Comparison of ENCODE assay signal across 13 cellular contexts in the genomic region with DNA sequence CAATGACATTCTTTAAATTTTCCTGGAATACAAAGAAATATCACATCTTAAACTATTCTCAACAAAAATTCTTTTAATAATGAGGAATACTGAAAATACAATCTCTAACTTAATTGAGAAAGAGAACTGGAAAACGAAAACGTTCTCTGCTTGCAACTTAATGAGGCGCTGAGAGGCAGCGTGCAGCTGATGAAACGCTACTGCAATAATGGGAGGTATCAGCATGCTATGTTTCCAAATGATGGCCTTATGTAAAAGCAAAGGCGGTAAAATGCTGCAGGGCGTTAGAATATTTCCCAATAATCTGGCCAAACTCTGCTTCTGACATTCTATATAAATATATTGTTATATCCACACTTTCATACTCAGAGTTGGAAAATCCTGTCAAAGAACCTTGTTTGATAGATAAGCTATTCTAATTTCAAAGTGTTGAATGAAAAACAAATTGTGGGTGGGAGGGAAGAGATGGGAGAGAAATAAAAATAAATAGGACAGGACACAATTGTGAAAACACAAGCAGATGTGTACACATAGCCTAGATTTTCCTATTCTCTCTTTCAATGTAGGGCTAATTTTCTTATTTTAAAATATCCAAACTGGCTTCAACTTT.
DNase-seq lines count a peak whose midpoint lies in the region; ATAC-seq, FAIRE-seq and TF ChIP-seq lines count a peak whose summit lies in the region.
"Had no signal": no experiment of that assay in that cellular context is flagged by ENCODE, and none has a peak within 500 bp of the region (broad histone marks: within the 10 kb centered on the region; RNA-seq: fewer than 3 reads in every experiment).

No MANE protein-coding gene starts in this region.

- dilution Hi-C loops in mammary epithelial cell (cut with HindIII; ENCODE audit: low sequenced_read_pairs) = no loop called here

- peaks cover 9% of the 10 kb centered on the region for H4K20me1 ChIP-seq in mammary epithelial cell (ENCODE audit: insufficient read depth, low read length)

- CTCF ChIA-PET in mammary epithelial cell (lab: Charles Lee; ENCODE audit: low non-redundant PET) = no interaction called here

- H3K4me2 ChIP-seq in mammary epithelial cell (ENCODE audit: insufficient read depth, low read depth, low read length) = peak overlapping the region; percentile 27

- H3K4me1 ChIP-seq in mammary epithelial cell (ENCODE audit: insufficient read depth, low read length) = peaks cover 16% of the 10 kb centered on the region
- H3K4me1 ChIP-seq in neutrophil (ENCODE audit: control insufficient read depth in 1 of 2, insufficient read depth in 1 of 2, low read depth in 1 of 2, low read length in 1 of 2) = peaks cover 32 to 33% of the 10 kb centered on the region in 2 experiments
- H3K4me1 ChIP-seq in right atrium auricular region = peaks cover 0 to 8% of the 10 kb centered on the region in 2 donors

- H3K27ac ChIP-seq in mammary epithelial cell (ENCODE audit: insufficient read depth, low read depth, low read length) = peak overlapping the region; percentile 66
- peak overlapping the region; percentile 66 for H3K27ac ChIP-seq in neutrophil
- no peak overlapping the region for H3K27ac ChIP-seq in right atrium auricular region
- H3K27ac ChIP-seq: pancreas had no signal

- no TSS peak for BruUV-seq in mammary epithelial cell (replicated peaks; lab: Mats Ljungman, UMichigan)

- 49% methylated on average over 7 of the region's 7 CpGs for WGBS in mammary epithelial cell (ENCODE audit: low coverage, missing lambda C conversion rate)

- intact Hi-C loops in mammary epithelial cell (cut with micrococcal nuclease) = loop anchor here (2.0 to 10.0 kb wide), 2 partner anchors 21 to 65 kb away; no protein-coding TSS in a partner anchor

- H3K36me3 ChIP-seq in mammary epithelial cell (ENCODE audit: insufficient read depth, low read length) (peaks cover 5% of the 10 kb centered on the region), neutrophil (no peaks in the 10 kb centered on the region), right atrium auricular region (no peaks in the 10 kb centered on the region)
- H3K36me3 ChIP-seq: pancreas had no signal

- H3K9me3 ChIP-seq in mammary epithelial cell (replicated peaks; ENCODE audit: insufficient read depth, low read length) (no peaks in the 10 kb centered on the region), neutrophil (no peaks in the 10 kb centered on the region), right atrium auricular region (no peaks in the 10 kb centered on the region)
- H3K9me3 ChIP-seq: pancreas had no signal

- H2AFZ ChIP-seq in mammary epithelial cell (ENCODE audit: low read depth, low read length) = no peak overlapping the region

- TF ChIP-seq CTCF in mammary epithelial cell (conservative IDR thresholded peaks at IDR 0.05 in 1 of 2, IDR thresholded peaks at IDR 0.05 in 1 of 2; ENCODE audit: extremely low read depth in 1 of 2, insufficient read depth in 1 of 2, low read depth in 1 of 2, low read length in 2 of 2) (no peak), neutrophil (IDR thresholded peaks at IDR 0.05) (no peak), right atrium auricular region (IDR thresholded peaks at IDR 0.05) (no peak)

- no peak for TF ChIP-seq POLR2A in GM12891 (IDR thresholded peaks at IDR 0.05; ENCODE audit: low read depth, low read length)

- H3K79me2 ChIP-seq in mammary epithelial cell (ENCODE audit: insufficient read depth, low read length) = peaks cover 97% of the 10 kb centered on the region

- H3K27me3 ChIP-seq in mammary epithelial cell (ENCODE audit: insufficient read depth, low read length) = no peaks in the 10 kb centered on the region
- H3K27me3 ChIP-seq in neutrophil = no peaks in the 10 kb centered on the region
- H3K27me3 ChIP-seq in right atrium auricular region = no peaks in the 10 kb centered on the region
- H3K27me3 ChIP-seq: pancreas had no signal

- H3K9ac ChIP-seq in mammary epithelial cell (ENCODE audit: insufficient read depth, low read length) = no peak overlapping the region

- FAIRE-seq in GM12891 (lab: Jason Lieb, UNC) = no peak
- FAIRE-seq: pancreas had no signal

- in situ Hi-C loops in mammary epithelial cell (cut with MboI; ENCODE audit: low sequenced_read_pairs in 2 of 2) = no loop called here

- DNase-seq in NCI-H1105 (lab: John Stamatoyannopoulos, UW) (peak; percentile 9), NCI-H1105 treated with DMSO at 0.1 percent for 48 hours (lab: John Stamatoyannopoulos, UW) (no peak), NCI-H2227 treated with DMSO at 0.1 percent for 48 hours (lab: John Stamatoyannopoulos, UW) (peak; percentile 32), mammary epithelial cell (no peak), GM12891 (ENCODE audit: insufficient read length, low spot score) (no peak), right atrium auricular region (ENCODE audit: low spot score) (no peak)
- DNase-seq: 8988T; activated CD4-positive, alpha-beta T cell treated with anti-CD3 and anti-CD28 coated beads, Interleukin-2, amount 50 U/mL, for 4 hours; activated effector memory CD4-positive, alpha-beta T cell treated with Interleukin-2 at 50 U/mL for 16 hours; DMS53; pancreas had no signal

- ATAC-seq in HG03354 (IDR thresholded peaks at IDR 0.05; ENCODE audit: poor library complexity, severe bottlenecking, unreplicated experiment) = no peak
- ATAC-seq: pancreas had no signal

- H3K4me3 ChIP-seq in mammary epithelial cell (replicated peaks in 1 of 3; ENCODE audit: insufficient read depth in 1 of 3, low read depth in 2 of 3, low read length in 3 of 3) (no peak overlapping the region), neutrophil (ENCODE audit: low read depth in 1 of 2, low read length in 1 of 2) (no peak overlapping the region), right atrium auricular region (no peak overlapping the region)
- H3K4me3 ChIP-seq: pancreas had no signal

TF ChIP-seq in GM12891, 5 proteins besides CTCF, POLR2A, EP300 and RAD21:
- TF ChIP-seq POLR2AphosphoS5 (IDR thresholded peaks at IDR 0.05; ENCODE audit: low read depth, low read length) = no peak
- no peak for TF ChIP-seq TAF1 (IDR thresholded peaks at IDR 0.05; ENCODE audit: low read depth, low read length)
- TF ChIP-seq PAX5 (IDR thresholded peaks at IDR 0.05; ENCODE audit: insufficient read depth, low read length, severe bottlenecking) = no peak
- TF ChIP-seq SPI1 (IDR thresholded peaks at IDR 0.05; ENCODE audit: low read depth, low read length) = no peak
- no peak for TF ChIP-seq POU2F2 (IDR thresholded peaks at IDR 0.05; ENCODE audit: low read depth, low read length)

Comparison
In these comparisons a context has a peak if more than half of its experiments do, and no peak if none do; other contexts are left out.
1. DNase-seq: peak in NCI-H1105 (single experiment) and NCI-H2227 treated with DMSO at 0.1 percent for 48 hours (single experiment); none in NCI-H1105 treated with DMSO at 0.1 percent for 48 hours (single experiment), mammary epithelial cell (single experiment), GM12891 (single experiment) and right atrium auricular region (single experiment).
2. H3K27ac ChIP-seq: peak in mammary epithelial cell (single experiment) and neutrophil (single experiment); none in right atrium auricular region (0 of 2).